In genomic region chr16:28491970-28492474, GRCh38 we compare ENCODE assay signal across 8 cellular contexts. TPM values are rescaled to one million over a fixed set of nuclear protein-coding genes. Genes with fewer than 3 reads are reported as not detected.
DNase-seq lines count a peak whose midpoint lies in the region; ATAC-seq and TF ChIP-seq lines count a peak whose summit lies in the region.

Gene CLN3 (minus strand): TSS chr16:28492074. CDS start chr16:28491759, 315 bp downstream.

- peaks cover 0 to 31% of the 10 kb centered on the region in 2 donors for H3K36me3 ChIP-seq in left lung

- TF ChIP-seq CTCF in left lung (IDR thresholded peaks at IDR 0.05) = no peak

- H3K4me3 ChIP-seq in left lung = peak within 1 kb of the TSS; percentile 89 to 96

- ATAC-seq in GM19372 (IDR thresholded peaks at IDR 0.05; ENCODE audit: low read depth, unreplicated experiment) (peak; percentile 70), HG03565 (IDR thresholded peaks at IDR 0.05; ENCODE audit: unreplicated experiment) (peak; percentile 45), left lung (peak; percentile 94)

- peak within 1 kb of the TSS; percentile 91 to 94 for H3K27ac ChIP-seq in left lung

- H3K27me3 ChIP-seq in left lung = no peaks in the 10 kb centered on the region

- H3K9me3 ChIP-seq in left lung = no peaks in the 10 kb centered on the region

- DNase-seq in C1 segment of cervical spinal cord (lab: John Stamatoyannopoulos, UW) (peak; percentile 47 to 94 (median 89)), NCI-H774 (lab: John Stamatoyannopoulos, UW) (peak; percentile 93), dermis blood vessel endothelial cell (peak; percentile 95), left lung (peak; percentile 93 to 95)
- peak; percentile 80 to 84 for DNase-seq in activated CD4-positive, alpha-beta T cell treated with anti-CD3 and anti-CD28 coated beads, Interleukin-2, amount 50 U/mL, for 4 hours
- DNase-seq in stimulated activated CD4-positive, alpha-beta T cell treated with anti-CD3 and anti-CD28 coated beads, Interleukin-2, amount 100 ng/mL, for 4 hours (ENCODE audit: low read depth) = peak; percentile 82

- intact Hi-C loops in left lung (cut with DNase I) = no loop called here

- peaks cover 3 to 57% of the 10 kb centered on the region in 2 donors for H3K4me1 ChIP-seq in left lung

RNA-seq across cellular contexts. Expression of gene CLN3, which starts in this region (rescaled TPM):
- total RNA-seq in dermis blood vessel endothelial cell = 20.1 and 29.2 TPM in 2 replicates
- 10 to 100 TPM; 57.5 to 72.8 TPM for total RNA-seq in left lung

Comparison
In these comparisons a context has a peak if more than half of its experiments do, and no peak if none do; other contexts are left out.
1. Peak in every context shown above with its lines: DNase-seq, ATAC-seq, H3K4me3 ChIP-seq and H3K27ac ChIP-seq.